ENCODE assay signal across 28 cellular contexts in the genomic region with DNA sequence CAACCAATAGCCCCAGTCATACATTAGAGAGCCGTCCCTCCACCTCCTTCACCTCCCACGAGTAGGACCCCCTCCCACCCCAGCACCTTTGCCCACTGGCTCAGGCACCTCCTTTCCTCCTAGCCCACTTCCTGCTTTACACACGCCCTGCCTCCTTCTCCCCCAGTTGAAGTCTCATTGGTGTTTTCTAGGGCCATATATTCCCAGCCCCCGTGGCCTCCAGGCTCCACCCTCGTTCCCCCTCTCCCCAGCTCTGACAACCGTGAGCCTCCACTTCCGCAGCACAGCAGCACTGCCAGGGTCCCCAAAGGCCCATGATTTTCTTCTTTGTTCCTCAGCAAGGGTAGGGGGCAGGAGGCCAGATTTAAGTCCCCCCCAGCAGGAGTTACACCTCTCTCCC.
DNase-seq lines count a peak whose midpoint lies in the region; ATAC-seq, FAIRE-seq and TF ChIP-seq lines count a peak whose summit lies in the region.
"Had no signal": no experiment of that assay in that cellular context is flagged by ENCODE, and none has a peak within 500 bp of the region (broad histone marks: within the 10 kb centered on the region; RNA-seq: fewer than 3 reads in every experiment).

No MANE protein-coding gene starts in this region.

- peak overlapping the region; percentile 83; the same call in 1 of the 2 replicates for H3K27ac ChIP-seq in RWPE1
- no peak overlapping the region for H3K27ac ChIP-seq in esophagus muscularis mucosa (replicated peaks in 1 of 4)
- H3K27ac ChIP-seq: ascending aorta; BLaER1 treated with 17β-estradiol and CSF1 and Interleukin-3, amounts not matched to agents 10 nM and 100 nM; left ventricle myocardium inferior; SK-N-MC; VCaP had no signal

- TF ChIP-seq POLR2A in esophagus muscularis mucosa (IDR thresholded peaks at IDR 0.05; ENCODE audit: low read depth) = no peak

- H3K9me3 ChIP-seq in esophagus muscularis mucosa = no peaks in the 10 kb centered on the region
- H3K9me3 ChIP-seq: ascending aorta, left ventricle myocardium inferior had no signal

- H3K27me3 ChIP-seq in bronchial epithelial cell (ENCODE audit: control insufficient read depth, insufficient read depth, low read length) (no peaks in the 10 kb centered on the region), esophagus muscularis mucosa (no peaks in the 10 kb centered on the region)
- H3K27me3 ChIP-seq: ascending aorta; BLaER1 treated with 17β-estradiol and CSF1 and Interleukin-3, amounts not matched to agents 10 nM and 100 nM had no signal

- H3K4me3 ChIP-seq in bronchial epithelial cell (ENCODE audit: low read depth, low read length) (no peak overlapping the region), esophagus muscularis mucosa (no peak overlapping the region)
- H3K4me3 ChIP-seq: ascending aorta; BLaER1 treated with 17β-estradiol and CSF1 and Interleukin-3, amounts not matched to agents 10 nM and 100 nM; left ventricle myocardium inferior; SK-N-MC had no signal

- H3K4me1 ChIP-seq in esophagus muscularis mucosa = peaks cover 11 to 31% (median 23%) of the 10 kb centered on the region in 4 donors
- H3K4me1 ChIP-seq: BLaER1 treated with 17β-estradiol and CSF1 and Interleukin-3, amounts not matched to agents 10 nM and 100 nM; Caco-2 had no signal

- peak; percentile 28 for FAIRE-seq in bronchial epithelial cell (lab: Jason Lieb, UNC)
- FAIRE-seq: endothelial cell of umbilical vein, islet of Langerhans, small intestine had no signal

- TF ChIP-seq EP300 in esophagus muscularis mucosa (IDR thresholded peaks at IDR 0.05) = no peak

- no peaks in the 10 kb centered on the region for H3K9me3 Mint-ChIP-seq in activated T-cell treated with anti-CD3 and anti-CD28 coated beads, Interleukin-2, amount 50 U/mL, for 4 hours
- H3K9me3 Mint-ChIP-seq: activated T-cell treated with anti-CD3 and anti-CD28 coated beads, Interleukin-2, amount 50 U/mL, for 24 hours had no signal

- POLR2A ChIA-PET in RWPE1 (lab: Yijun Ruan, JAX; ENCODE audit: low non-redundant PET) = no interaction called here

- H3K36me3 ChIP-seq in bronchial epithelial cell (ENCODE audit: control insufficient read depth, insufficient read depth, low read length) = no peaks in the 10 kb centered on the region
- no peaks in the 10 kb centered on the region for H3K36me3 ChIP-seq in esophagus muscularis mucosa
- H3K36me3 ChIP-seq: ascending aorta; BLaER1 treated with 17β-estradiol and CSF1 and Interleukin-3, amounts not matched to agents 10 nM and 100 nM; left ventricle myocardium inferior had no signal

- H3K36me3 Mint-ChIP-seq in activated T-cell treated with anti-CD3 and anti-CD28 coated beads, Interleukin-2, amount 50 U/mL, for 4 hours (ENCODE audit: insufficient read depth) = no peaks in the 10 kb centered on the region

- peaks cover 14% of the 10 kb centered on the region for H3K4me1 Mint-ChIP-seq in activated T-cell treated with anti-CD3 and anti-CD28 coated beads, Interleukin-2, amount 50 U/mL, for 4 hours (ENCODE audit: low read depth)

- intact Hi-C loops in sciatic nerve (cut with DNase I) (no loop called here), esophagus muscularis mucosa (cut with DNase I) (no loop called here)

- ATAC-seq in sciatic nerve (peak; percentile 4), HG02610 (IDR thresholded peaks at IDR 0.05; ENCODE audit: unreplicated experiment) (no peak)
- ATAC-seq in activated T-cell treated with anti-CD3 and anti-CD28 coated beads, Interleukin-2, amount 50 U/mL, for 4 hours = no peak

- peaks cover 3% of the 10 kb centered on the region for H3K27me3 Mint-ChIP-seq in activated T-cell treated with anti-CD3 and anti-CD28 coated beads, Interleukin-2, amount 50 U/mL, for 4 hours (ENCODE audit: low read depth)
- H3K27me3 Mint-ChIP-seq: activated T-cell treated with anti-CD3 and anti-CD28 coated beads, Interleukin-2, amount 50 U/mL, for 24 hours had no signal

- TF ChIP-seq CTCF in RWPE1 (conservative IDR thresholded peaks at IDR 0.05; ENCODE audit: low read depth) (no peak), bronchial epithelial cell (IDR thresholded peaks at IDR 0.05; ENCODE audit: insufficient read depth, low read length, severe bottlenecking) (no peak), esophagus muscularis mucosa (IDR thresholded peaks at IDR 0.05) (no peak)

- WGBS in esophagus muscularis mucosa = 80% methylated on average over 7 of the region's 7 CpGs

- DNase-seq in D341Med (ENCODE audit: low spot score) = peak; percentile 25
- no peak for DNase-seq in RWPE1 (ENCODE audit: low spot score)
- no peak for DNase-seq in bronchial epithelial cell (ENCODE audit: low read depth)
- peak; percentile 42 for DNase-seq in sciatic nerve (ENCODE audit: low spot score)
- DNase-seq in esophagus muscularis mucosa (ENCODE audit: extremely low spot score) = no peak
- DNase-seq in anterior cingulate cortex (lab: John Stamatoyannopoulos, UW) = no peak
- DNase-seq in activated T-cell treated with anti-CD3 and anti-CD28 coated beads, Interleukin-2, amount 50 U/mL, for 4 hours = no peak
- DNase-seq: activated CD4-positive, alpha-beta T cell treated with anti-CD3 and anti-CD28 coated beads for 4 hours; activated naive CD4-positive, alpha-beta T cell treated with anti-CD3 and anti-CD28 coated beads for 36 hours; activated T-cell treated with anti-CD3 and anti-CD28 coated beads, Interleukin-2, amount 50 U/mL, for 24 hours; central memory CD4-positive, alpha-beta T cell; DMS79; HCEC 1CT; KBM-7; left ventricle myocardium inferior; NCI-H1436 treated with DMSO at 0.1 percent for 48 hours; NCI-H446 treated with DMSO at 0.1 percent for 48 hours; RPMI8226; small intestine; stimulated activated CD4-positive, alpha-beta T cell treated with anti-CD3 and anti-CD28 coated beads, Interleukin-1b, Interleukin-23, amount 100 ng/mL, for 48 hours had no signal

- H3K4me3 Mint-ChIP-seq in activated T-cell treated with anti-CD3 and anti-CD28 coated beads, Interleukin-2, amount 50 U/mL, for 4 hours = no peak overlapping the region
- H3K4me3 Mint-ChIP-seq: activated naive CD4-positive, alpha-beta T cell treated with anti-CD3 and anti-CD28 coated beads for 36 hours; activated T-cell treated with anti-CD3 and anti-CD28 coated beads, Interleukin-2, amount 50 U/mL, for 24 hours had no signal

- CTCF ChIA-PET in RWPE1 (lab: Yijun Ruan, JAX) = no interaction called here

Comparison
In these comparisons a context has a peak if more than half of its experiments do, and no peak if none do; other contexts are left out.
1. DNase-seq: peak in D341Med (single experiment) and sciatic nerve (single experiment); none in RWPE1 (single experiment), bronchial epithelial cell (single experiment), esophagus muscularis mucosa (single experiment), anterior cingulate cortex (0 of 58) and activated T-cell treated with anti-CD3 and anti-CD28 coated beads, Interleukin-2, amount 50 U/mL, for 4 hours (single experiment).